ENCODE assay signal across 27 cellular contexts in the genomic region with DNA sequence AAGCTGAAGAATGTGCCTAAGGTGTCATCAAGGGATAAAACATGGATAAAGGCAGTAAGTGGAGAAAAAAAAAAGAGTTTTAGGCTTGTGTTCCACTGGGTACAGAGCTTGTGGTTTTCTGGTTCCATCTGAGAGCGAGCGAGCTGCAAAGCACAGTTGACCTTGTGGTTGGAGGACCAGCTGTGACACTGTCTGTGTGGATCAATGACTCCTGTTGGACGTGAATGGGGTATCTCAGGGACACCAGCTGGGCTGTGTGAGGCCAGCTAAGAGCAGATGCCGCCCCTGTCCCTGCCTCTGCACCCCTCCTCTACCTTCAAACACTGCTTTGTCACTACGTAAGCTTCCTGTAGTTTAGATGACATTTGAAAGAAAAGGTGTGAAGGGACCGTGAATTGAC.
"Had no signal": no experiment of that assay in that cellular context is flagged by ENCODE, and none has a peak within 500 bp of the region (broad histone marks: within the 10 kb centered on the region; RNA-seq: fewer than 3 reads in every experiment).

No MANE protein-coding gene starts in this region.

- H3K27me3 Mint-ChIP-seq: progenitor cell of endocrine pancreas had no signal

- H3K9me3 Mint-ChIP-seq: activated CD4-positive, alpha-beta memory T cell treated with anti-CD3 and anti-CD28 coated beads for 36 hours; activated T-helper 17 cell treated with anti-CD3 and anti-CD28 coated beads, Interleukin-2, amount 50 U/mL, for 72 hours; dendritic cell treated with granulocyte-macrophage colony-stimulating factor and Interleukin-4, amounts not matched to agents 40 ng/mL and 50 ng/mL, for 4 days; immature natural killer cell; naive B cell; neural crest cell; stimulated activated naive CD8-positive, alpha-beta T cell treated with anti-CD3 and anti-CD28 coated beads, Interleukin-15, Interleukin-2, amounts not matched to agents 100 ng/mL and 50 ng/mL, for 24 hours had no signal

- H3K4me3 ChIP-seq: breast epithelium, esophagus muscularis mucosa, gastroesophageal sphincter, heart right ventricle, left ventricle myocardium inferior, right atrium auricular region, vagina had no signal

- ATAC-seq: activated CD4-positive, alpha-beta T cell treated with anti-CD3 and anti-CD28 coated beads for 36 hours; activated T-helper 17 cell treated with anti-CD3 and anti-CD28 coated beads, Interleukin-2, amount 50 U/mL, for 72 hours; gastroesophageal sphincter; heart right ventricle; WTC11 had no signal

- H3K27ac Mint-ChIP-seq: activated CD4-positive, alpha-beta memory T cell treated with anti-CD3 and anti-CD28 coated beads for 36 hours; activated CD4-positive, alpha-beta T cell treated with anti-CD3 and anti-CD28 coated beads for 36 hours; activated T-helper 17 cell treated with anti-CD3 and anti-CD28 coated beads, Interleukin-2, amount 50 U/mL, for 72 hours; dendritic cell treated with granulocyte-macrophage colony-stimulating factor and Interleukin-4, amounts not matched to agents 40 ng/mL and 50 ng/mL, for 4 days; immature natural killer cell; naive B cell; progenitor cell of endocrine pancreas; stimulated activated naive CD8-positive, alpha-beta T cell treated with anti-CD3 and anti-CD28 coated beads, Interleukin-15, Interleukin-2, amounts not matched to agents 100 ng/mL and 50 ng/mL, for 24 hours; WTC11 had no signal

- H3K36me3 ChIP-seq: breast epithelium, esophagus muscularis mucosa, gastroesophageal sphincter, heart right ventricle, left ventricle myocardium inferior, right atrium auricular region, vagina had no signal

- H3K27ac ChIP-seq: breast epithelium, esophagus muscularis mucosa, gastroesophageal sphincter, heart right ventricle, left ventricle myocardium inferior, right atrium auricular region, vagina had no signal

- FAIRE-seq: astrocyte, endothelial cell of umbilical vein, TTC549 had no signal

- H3K36me3 Mint-ChIP-seq: activated CD4-positive, alpha-beta memory T cell treated with anti-CD3 and anti-CD28 coated beads for 36 hours; immature natural killer cell; naive B cell; WTC11 had no signal

- H3K9me3 ChIP-seq: breast epithelium, esophagus muscularis mucosa, gastroesophageal sphincter, heart right ventricle, left ventricle myocardium inferior, right atrium auricular region, vagina had no signal

- H3K4me1 ChIP-seq: breast epithelium, vagina had no signal

- H3K4me3 Mint-ChIP-seq: activated CD4-positive, alpha-beta memory T cell treated with anti-CD3 and anti-CD28 coated beads for 36 hours; activated CD4-positive, alpha-beta T cell treated with anti-CD3 and anti-CD28 coated beads for 36 hours; activated T-helper 17 cell treated with anti-CD3 and anti-CD28 coated beads, Interleukin-2, amount 50 U/mL, for 72 hours; dendritic cell treated with granulocyte-macrophage colony-stimulating factor and Interleukin-4, amounts not matched to agents 40 ng/mL and 50 ng/mL, for 4 days; immature natural killer cell; naive B cell; neural crest cell; stimulated activated naive CD8-positive, alpha-beta T cell treated with anti-CD3 and anti-CD28 coated beads, Interleukin-15, Interleukin-2, amounts not matched to agents 100 ng/mL and 50 ng/mL, for 24 hours; WTC11 had no signal

- H3K27me3 ChIP-seq: breast epithelium, esophagus muscularis mucosa, gastroesophageal sphincter, heart right ventricle, right atrium auricular region, vagina had no signal

- DNase-seq: activated CD4-positive, alpha-beta memory T cell treated with anti-CD3 and anti-CD28 coated beads for 36 hours; activated CD4-positive, alpha-beta T cell treated with anti-CD3 and anti-CD28 coated beads for 36 hours; activated naive CD4-positive, alpha-beta T cell treated with Interleukin-2 at 50 U/mL for 16 hours; activated T-cell treated with anti-CD3 and anti-CD28 coated beads, Interleukin-2, amount 50 U/mL, for 1 hour; cerebellar nuclear complex; effector CD8-positive, alpha-beta T cell; heart right ventricle; immature natural killer cell; kidney glomerular epithelial cell; left ventricle myocardium inferior; mammary epithelial cell; naive B cell; trophoblast cell had no signal
